10 cellular contexts compared by ENCODE assay signal in genomic region chr22:23113067-23113846, GRCh38. TPM values are rescaled to one million over a fixed set of nuclear protein-coding genes. Genes with fewer than 3 reads are reported as not detected.
DNase-seq lines count a peak whose midpoint lies in the region; ATAC-seq, FAIRE-seq and TF ChIP-seq lines count a peak whose summit lies in the region.
"Had no signal": no experiment of that assay in that cellular context is flagged by ENCODE, and none has a peak within 500 bp of the region (broad histone marks: within the 10 kb centered on the region; RNA-seq: fewer than 3 reads in every experiment).

No MANE protein-coding gene starts in this region.

- TF ChIP-seq CTCF in NB4 (IDR thresholded peaks at IDR 0.05; ENCODE audit: low read depth, low read length) (no peak), GM12878 (IDR thresholded peaks at IDR 0.05 in 2 of 3, conservative IDR thresholded peaks at IDR 0.05 in 1 of 3; ENCODE audit: control insufficient read depth in 2 of 3, extremely low read depth in 1 of 3, insufficient read depth in 1 of 3, low read depth in 3 of 3, low read length in 3 of 3) (no peak)

- no peaks in the 10 kb centered on the region for H3K36me3 Mint-ChIP-seq in activated CD4-positive, alpha-beta T cell treated with anti-CD3 and anti-CD28 coated beads for 36 hours (ENCODE audit: low read depth)

- CTCF ChIA-PET in GM12878 (lab: Yijun Ruan, JAX) = interaction anchor here (0.8 to 13.8 kb wide), 8 partner anchors 9 to 154 kb away, joined by 3 to 211 read pairs (median 4); partner anchors contain the start of gene RAB36
- CTCF ChIA-PET in activated CD4-positive, alpha-beta T cell treated with anti-CD3 and anti-CD28 coated beads for 36 hours (lab: Charles Lee) = interaction anchor here (1.1 to 1.4 kb wide), 4 partner anchors 10 to 158 kb away, joined by 3 to 5 read pairs (median 4); no protein-coding TSS in a partner anchor

- no peak for FAIRE-seq in GM12878 (lab: Jason Lieb, UNC)
- FAIRE-seq: colon had no signal

- no peak for TF ChIP-seq POLR2A in NB4 (IDR thresholded peaks at IDR 0.05; ENCODE audit: extremely low read depth, insufficient read length)
- TF ChIP-seq POLR2A in GM12878 (IDR thresholded peaks at IDR 0.05; ENCODE audit: low read depth, low read length) = no peak

- TF ChIP-seq RAD21 in GM12878 (IDR thresholded peaks at IDR 0.05; ENCODE audit: insufficient read depth, low read depth, low read length) = no peak

- TF ChIP-seq EP300 in GM12878 (IDR thresholded peaks at IDR 0.05; ENCODE audit: borderline replicate concordance in 1 of 2, control insufficient read depth in 1 of 2, low read depth in 2 of 2, low read length in 2 of 2) = no peak

- H3K27ac Mint-ChIP-seq in activated CD4-positive, alpha-beta T cell treated with anti-CD3 and anti-CD28 coated beads for 36 hours = no peak overlapping the region
- H3K27ac Mint-ChIP-seq: T-helper 17 cell had no signal

- H3K9me3 Mint-ChIP-seq in activated CD4-positive, alpha-beta T cell treated with anti-CD3 and anti-CD28 coated beads for 36 hours (ENCODE audit: low read depth) = no peaks in the 10 kb centered on the region

- peak; percentile 58 for ATAC-seq in GM12878
- ATAC-seq in activated CD4-positive, alpha-beta T cell treated with anti-CD3 and anti-CD28 coated beads for 36 hours = no peak
- ATAC-seq: T-helper 17 cell had no signal

- no peaks in the 10 kb centered on the region for H3K4me1 Mint-ChIP-seq in activated CD4-positive, alpha-beta T cell treated with anti-CD3 and anti-CD28 coated beads for 36 hours
- H3K4me1 Mint-ChIP-seq: T-helper 17 cell had no signal

- peak; percentile 31 for DNase-seq in NB4 (ENCODE audit: low read depth)
- DNase-seq in GM12878 (ENCODE audit: low read depth, low spot score) = no peak
- peak; percentile 32 for DNase-seq in left kidney (ENCODE audit: low read depth, low spot score)
- DNase-seq in UCSD-AML1 (lab: John Stamatoyannopoulos, UW; ENCODE audit: unreplicated experiment) = no peak
- DNase-seq in mesenteric fat pad (ENCODE audit: low spot score) = no peak
- DNase-seq in activated CD4-positive, alpha-beta T cell treated with anti-CD3 and anti-CD28 coated beads for 36 hours = no peak
- no peak for DNase-seq in stimulated activated CD4-positive, alpha-beta T cell treated with anti-CD3 and anti-CD28 coated beads, Interleukin-12 subunit alpha, Interleukin-12 subunit beta, amount 100 ng/mL, for 4 hours
- DNase-seq: T-helper 17 cell had no signal

- H3K36me3 ChIP-seq in BLaER1 treated with 17β-estradiol and CSF1 and Interleukin-3, amounts not matched to agents 10 nM and 100 nM = no peaks in the 10 kb centered on the region
- H3K36me3 ChIP-seq in GM12878 (ENCODE audit: control insufficient read depth in 2 of 2, insufficient read depth in 2 of 2, low read length in 1 of 2) = no peaks in the 10 kb centered on the region

- RAD21 ChIA-PET in GM12878 (lab: Charles Lee; ENCODE audit: unreplicated experiment) = interaction anchor here (1.3 to 4.4 kb wide), 3 partner anchors 8 to 156 kb away, joined by 3 to 30 read pairs (median 6); no protein-coding TSS in a partner anchor

- no peaks in the 10 kb centered on the region for H3K27me3 ChIP-seq in BLaER1 treated with 17β-estradiol and CSF1 and Interleukin-3, amounts not matched to agents 10 nM and 100 nM
- no peaks in the 10 kb centered on the region for H3K27me3 ChIP-seq in GM12878 (replicated peaks in 1 of 2; ENCODE audit: control insufficient read depth in 2 of 2, insufficient read depth in 2 of 2, low read length in 1 of 2)

- peaks cover 33 to 100% (median 100%) of the 10 kb centered on the region in 10 experiments; a peak in 19 of 20 replicates for H3K4me1 ChIP-seq in BLaER1 treated with 17β-estradiol and CSF1 and Interleukin-3, amounts not matched to agents 10 nM and 100 nM
- no peaks in the 10 kb centered on the region for H3K4me1 ChIP-seq in GM12878 (ENCODE audit: control insufficient read depth, insufficient read depth, low read length)

- H3K9me3 ChIP-seq in BLaER1 treated with 17β-estradiol and CSF1 and Interleukin-3, amounts not matched to agents 10 nM and 100 nM (replicated peaks in 1 of 11) = no peaks in the 10 kb centered on the region
- no peaks in the 10 kb centered on the region for H3K9me3 ChIP-seq in GM12878 (replicated peaks; ENCODE audit: control insufficient read depth, insufficient read depth, low read length)

- H3K4me3 Mint-ChIP-seq in activated CD4-positive, alpha-beta T cell treated with anti-CD3 and anti-CD28 coated beads for 36 hours = no peak overlapping the region
- H3K4me3 Mint-ChIP-seq: T-helper 17 cell had no signal

- peaks cover 0 to 56% (median 5%) of the 10 kb centered on the region in 11 experiments; a peak in 8 of 22 replicates for H4K20me1 ChIP-seq in BLaER1 treated with 17β-estradiol and CSF1 and Interleukin-3, amounts not matched to agents 10 nM and 100 nM
- H4K20me1 ChIP-seq in GM12878 (ENCODE audit: control insufficient read depth, insufficient read depth) = no peaks in the 10 kb centered on the region

- peak overlapping the region; percentile 25 to 98 (median 79); a peak in 20 of 22 replicates for H3K4me2 ChIP-seq in BLaER1 treated with 17β-estradiol and CSF1 and Interleukin-3, amounts not matched to agents 10 nM and 100 nM
- H3K4me2 ChIP-seq in GM12878 (ENCODE audit: control insufficient read depth, insufficient read depth) = no peak overlapping the region

- no peak overlapping the region for H2AFZ ChIP-seq in GM12878 (ENCODE audit: control insufficient read depth, low read depth, low read length)

- POLR2A ChIA-PET in GM12878 (lab: Charles Lee) = interaction anchor here (0.5 kb wide), 1 partner anchor 85 kb away, joined by 4 read pairs; no protein-coding TSS in a partner anchor
- POLR2A ChIA-PET in activated CD4-positive, alpha-beta T cell treated with anti-CD3 and anti-CD28 coated beads for 36 hours (lab: Charles Lee) = no interaction called here

- SMC1A ChIA-PET in GM12878 (lab: Charles Lee; ENCODE audit: uncharacterized antibody, unreplicated experiment) = interaction anchor here (0.9 to 2.4 kb wide), 6 partner anchors 42 to 153 kb away, joined by 3 to 19 read pairs (median 3); no protein-coding TSS in a partner anchor

- H3K4me3 ChIP-seq in BLaER1 treated with 17β-estradiol and CSF1 and Interleukin-3, amounts not matched to agents 10 nM and 100 nM = peak overlapping the region in 1 of 10 experiments; percentile 32; a peak in 1 of 20 replicates
- H3K4me3 ChIP-seq in NB4 (ENCODE audit: low read depth, low read length) (no peak overlapping the region), GM12878 (no peak overlapping the region)

- intact Hi-C loops in GM12878 (cut with micrococcal nuclease; ENCODE audit: unreplicated experiment) = no loop called here
- intact Hi-C loops in activated CD4-positive, alpha-beta T cell treated with anti-CD3 and anti-CD28 coated beads for 36 hours (cut with DNase I, micrococcal nuclease) = no loop called here

- no peaks in the 10 kb centered on the region for H3K79me2 ChIP-seq in GM12878 (ENCODE audit: control insufficient read depth, insufficient read depth, low read length)

- H3K9ac ChIP-seq in BLaER1 treated with 17β-estradiol and CSF1 and Interleukin-3, amounts not matched to agents 10 nM and 100 nM = peak overlapping the region in 6 of 11 experiments; percentile 2 to 61 (median 29); a peak in 8 of 22 replicates
- no peak overlapping the region for H3K9ac ChIP-seq in GM12878 (ENCODE audit: control insufficient read depth, insufficient read depth, low read length)

- BruUV-seq in GM12878 (replicated peaks; lab: Mats Ljungman, UMichigan) = no TSS peak

- 29% methylated on average over 14 of the region's 14 CpGs for WGBS in GM12878 (ENCODE audit: insufficient coverage, insufficient replicate concordance, low lambda C conversion rate, missing lambda C conversion rate)

- peak overlapping the region in 6 of 11 experiments; percentile 21 to 68 (median 52); a peak in 9 of 22 replicates for H3K27ac ChIP-seq in BLaER1 treated with 17β-estradiol and CSF1 and Interleukin-3, amounts not matched to agents 10 nM and 100 nM
- no peak overlapping the region for H3K27ac ChIP-seq in GM12878 (ENCODE audit: control insufficient read depth, insufficient read depth)

- no peaks in the 10 kb centered on the region for H3K27me3 Mint-ChIP-seq in activated CD4-positive, alpha-beta T cell treated with anti-CD3 and anti-CD28 coated beads for 36 hours
- H3K27me3 Mint-ChIP-seq: T-helper 17 cell had no signal

- in situ Hi-C loops in GM12878 (cut with MboI) = no loop called here

RNA-seq across cellular contexts. Expression of gene RSPH14, which starts 28.5 kb away (rescaled TPM):
- total RNA-seq in GM12878 (2013; cell fraction: nucleolus; rRNA removed) = 0.81 TPM in 1 of 2 replicates, not detected in the other
- total RNA-seq in GM12878 (2014; rRNA removed) (1.2 TPM in 1 of 2 replicates, not detected in the other), GM12878 (2014; rRNA removed; fragmentation: Illumina TruSeq; extraction: Trizol) (0.74 and 0.85 TPM in 2 replicates), GM12878 (2021) (0.43 and 0.95 TPM in 2 replicates), mesenteric fat pad (not detected)
- 0.29 TPM for polyA plus RNA-seq in GM12878 (2011; ENCODE audit: low read depth)
- polyA plus RNA-seq in GM12878 (2011; rRNA removed) (1.5 and 1.6 TPM in 2 replicates), GM12878 (2014; fragmentation: Illumina TruSeq; extraction: Trizol) (0.13 TPM in 1 of 2 replicates, not detected in the other), GM12878 (2014; fragmentation: Nextera tagmentation; extraction: Ambion mirVana) (1 to 10 TPM in 1 of 2 experiments, under 1 TPM in 1; 0.80 to 1.4 TPM), GM12878 (2014; rRNA removed) (0.35 and 0.81 TPM in 2 replicates), GM12878 (2016; fragmentation: Nextera tagmentation; extraction: Ambion mirVana) (under 1 TPM; 0.21 to 0.35 TPM)
- 1.4 and 1.7 TPM in 2 replicates for polyA plus RNA-seq in GM12878 (2011; cell fraction: cytosol; rRNA removed)
- 0.51 and 1.1 TPM in 2 replicates for polyA plus RNA-seq in GM12878 (2011; cell fraction: nucleus; rRNA removed)
- polyA plus RNA-seq in GM12878 (2012) = 0.16 and 0.56 TPM in 2 replicates
- polyA minus RNA-seq in GM12878 (2011; rRNA and poly(A)+ RNA removed) = 1.7 and 2.6 TPM in 2 replicates
- not detected in 2 replicates for polyA minus RNA-seq in GM12878 (2011; cell fraction: cytosol; rRNA and poly(A)+ RNA removed)
- 2.2 TPM in 1 of 2 replicates, not detected in the other for polyA minus RNA-seq in GM12878 (2011; cell fraction: nucleus; rRNA and poly(A)+ RNA removed)
- total RNA-seq in activated CD4-positive, alpha-beta T cell treated with anti-CD3 and anti-CD28 coated beads for 36 hours = under 1 TPM; 0.30 to 0.46 TPM

RNA-seq across cellular contexts. Expression of gene RAB36, which starts 32.0 kb away (rescaled TPM):
- total RNA-seq in GM12878 (2013; cell fraction: nucleolus; rRNA removed) = 2.0 and 2.2 TPM in 2 replicates
- 0.79 and 1.0 TPM in 2 replicates for total RNA-seq in GM12878 (2014; rRNA removed)
- total RNA-seq in GM12878 (2014; rRNA removed; fragmentation: Illumina TruSeq; extraction: Trizol) = 0.31 and 0.74 TPM in 2 replicates
- 1.0 and 1.3 TPM in 2 replicates for total RNA-seq in GM12878 (2021)
- 0.22 TPM for polyA plus RNA-seq in GM12878 (2011; ENCODE audit: low read depth)
- polyA plus RNA-seq in GM12878 (2011; rRNA removed) = 1.1 and 2.7 TPM in 2 replicates
- polyA plus RNA-seq in GM12878 (2011; cell fraction: cytosol; rRNA removed) = 3.9 and 4.1 TPM in 2 replicates
- 3.8 and 3.9 TPM in 2 replicates for polyA plus RNA-seq in GM12878 (2011; cell fraction: nucleus; rRNA removed)
- polyA plus RNA-seq in GM12878 (2012) = 0.49 and 0.62 TPM in 2 replicates
- 0.73 and 0.87 TPM in 2 replicates for polyA plus RNA-seq in GM12878 (2014; fragmentation: Illumina TruSeq; extraction: Trizol)
- under 1 TPM; 0.45 to 0.46 TPM for polyA plus RNA-seq in GM12878 (2014; fragmentation: Nextera tagmentation; extraction: Ambion mirVana)
- polyA plus RNA-seq in GM12878 (2014; rRNA removed) = 0.62 and 1.3 TPM in 2 replicates
- polyA plus RNA-seq in GM12878 (2016; fragmentation: Nextera tagmentation; extraction: Ambion mirVana) = 1 to 10 TPM; 1.4 TPM
- 2.3 and 2.4 TPM in 2 replicates for polyA minus RNA-seq in GM12878 (2011; rRNA and poly(A)+ RNA removed)
- polyA minus RNA-seq in GM12878 (2011; cell fraction: cytosol; rRNA and poly(A)+ RNA removed) = 0.94 and 1.1 TPM in 2 replicates
- 1.5 and 3.5 TPM in 2 replicates for polyA minus RNA-seq in GM12878 (2011; cell fraction: nucleus; rRNA and poly(A)+ RNA removed)
- 3.2 TPM for total RNA-seq in mesenteric fat pad
- total RNA-seq in activated CD4-positive, alpha-beta T cell treated with anti-CD3 and anti-CD28 coated beads for 36 hours = under 1 TPM; 0.35 to 0.50 TPM

RNA-seq across cellular contexts. Expression of gene GNAZ, which starts 42.9 kb away (rescaled TPM):
- 0.93 and 1.6 TPM in 2 replicates for total RNA-seq in GM12878 (2013; cell fraction: nucleolus; rRNA removed)
- total RNA-seq in GM12878 (2014; rRNA removed) (0.60 and 0.73 TPM in 2 replicates), GM12878 (2014; rRNA removed; fragmentation: Illumina TruSeq; extraction: Trizol) (0.36 and 0.46 TPM in 2 replicates), GM12878 (2021) (0.51 and 0.96 TPM in 2 replicates), mesenteric fat pad (18.3 TPM)
- polyA plus RNA-seq in GM12878 (2011; ENCODE audit: low read depth) = not detected
- polyA plus RNA-seq in GM12878 (2011; rRNA removed) (0.68 and 1.0 TPM in 2 replicates), GM12878 (2014; fragmentation: Illumina TruSeq; extraction: Trizol) (0.14 and 0.44 TPM in 2 replicates), GM12878 (2014; fragmentation: Nextera tagmentation; extraction: Ambion mirVana) (under 1 TPM in 1 of 2 experiments, not detected in 1; 0.09 TPM), GM12878 (2014; rRNA removed) (0.54 and 1.5 TPM in 2 replicates), GM12878 (2016; fragmentation: Nextera tagmentation; extraction: Ambion mirVana) (under 1 TPM; 0.16 to 0.28 TPM)
- 1.5 and 1.9 TPM in 2 replicates for polyA plus RNA-seq in GM12878 (2011; cell fraction: cytosol; rRNA removed)
- 2.0 and 4.6 TPM in 2 replicates for polyA plus RNA-seq in GM12878 (2011; cell fraction: nucleus; rRNA removed)
- polyA plus RNA-seq in GM12878 (2012) = 0.11 and 0.17 TPM in 2 replicates
- 1.2 and 1.7 TPM in 2 replicates for polyA minus RNA-seq in GM12878 (2011; rRNA and poly(A)+ RNA removed)
- polyA minus RNA-seq in GM12878 (2011; cell fraction: cytosol; rRNA and poly(A)+ RNA removed) = 1.1 and 3.6 TPM in 2 replicates
- 0.36 and 1.4 TPM in 2 replicates for polyA minus RNA-seq in GM12878 (2011; cell fraction: nucleus; rRNA and poly(A)+ RNA removed)
- total RNA-seq in activated CD4-positive, alpha-beta T cell treated with anti-CD3 and anti-CD28 coated beads for 36 hours = 1 to 10 TPM; 1.1 to 1.5 TPM

Comparison
In these comparisons a context has a peak if more than half of its experiments do, and no peak if none do; other contexts are left out.
1. DNase-seq: peak in NB4 (single experiment) and left kidney (single experiment); none in GM12878 (single experiment), UCSD-AML1 (single experiment), mesenteric fat pad (single experiment), activated CD4-positive, alpha-beta T cell treated with anti-CD3 and anti-CD28 coated beads for 36 hours (single experiment) and stimulated activated CD4-positive, alpha-beta T cell treated with anti-CD3 and anti-CD28 coated beads, Interleukin-12 subunit alpha, Interleukin-12 subunit beta, amount 100 ng/mL, for 4 hours (single experiment).